8 cellular contexts compared by ENCODE assay signal in the genomic region with DNA sequence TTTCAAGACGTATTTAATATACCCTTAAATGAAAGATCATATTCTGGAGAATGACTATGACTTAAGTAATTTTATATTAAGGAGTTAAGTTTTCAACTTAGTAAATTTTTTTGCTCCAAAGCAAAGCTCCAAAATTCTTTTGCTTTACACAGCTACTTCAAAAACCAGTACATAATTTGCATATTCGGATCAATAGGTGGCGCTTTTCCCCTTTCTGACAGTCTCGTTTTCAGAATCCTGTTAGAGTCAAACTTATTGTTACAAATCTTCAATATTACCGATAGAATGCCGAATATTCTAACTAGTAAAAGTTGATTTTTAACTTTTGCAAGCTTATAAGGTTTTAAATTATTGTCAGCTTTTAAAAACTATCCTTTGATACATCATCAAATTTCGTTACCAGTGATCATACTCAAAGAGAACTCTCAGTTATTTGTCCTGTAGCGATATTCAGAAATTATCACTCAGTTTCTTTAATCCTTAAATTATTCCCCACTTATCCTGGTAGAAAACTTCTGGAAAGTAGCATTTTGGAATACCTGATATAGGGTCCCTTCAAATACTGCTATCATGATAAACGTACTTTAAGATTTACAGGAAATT.
DNase-seq lines count a peak whose midpoint lies in the region; ATAC-seq, FAIRE-seq and TF ChIP-seq lines count a peak whose summit lies in the region.

No MANE protein-coding gene starts in this region.

- BruUV-seq in MCF 10A (replicated peaks; lab: Mats Ljungman, UMichigan): no TSS peak
- no TSS peak for BruUV-seq in GM12878 (replicated peaks; lab: Mats Ljungman, UMichigan)

- no peaks in the 10 kb centered on the region for H3K27me3 ChIP-seq in breast epithelium
- no peaks in the 10 kb centered on the region for H3K27me3 ChIP-seq in GM12878 (replicated peaks in 1 of 2; ENCODE audit: control insufficient read depth in 2 of 2, insufficient read depth in 2 of 2, low read length in 1 of 2)
- no peaks in the 10 kb centered on the region for H3K27me3 ChIP-seq in aorta (ENCODE audit: control insufficient read depth in 1 of 2, insufficient read depth in 2 of 2, low read length in 1 of 2)

- no peaks in the 10 kb centered on the region for H3K36me3 ChIP-seq in breast epithelium
- no peaks in the 10 kb centered on the region for H3K36me3 ChIP-seq in GM12878 (ENCODE audit: control insufficient read depth in 2 of 2, insufficient read depth in 2 of 2, low read length in 1 of 2)
- H3K36me3 ChIP-seq in aorta (ENCODE audit: control insufficient read depth in 1 of 2, insufficient read depth in 2 of 2, low read length in 1 of 2): no peaks in the 10 kb centered on the region

- no peaks in the 10 kb centered on the region for H3K79me2 ChIP-seq in GM12878 (ENCODE audit: control insufficient read depth, insufficient read depth, low read length)

- SMC1A ChIA-PET in GM12878 (lab: Charles Lee; ENCODE audit: uncharacterized antibody, unreplicated experiment): interaction anchor here (1.7 kb wide), 1 partner anchor 179 kb away, joined by 4 read pairs; no protein-coding TSS in a partner anchor

- no peak overlapping the region for H3K9ac ChIP-seq in GM12878 (ENCODE audit: control insufficient read depth, insufficient read depth, low read length)

- peaks cover 69% of the 10 kb centered on the region for H3K27me3 Mint-ChIP-seq in MCF 10A (ENCODE audit: insufficient read depth, unreplicated experiment)
- no peaks in the 10 kb centered on the region for H3K27me3 Mint-ChIP-seq in mesothelial cell of epicardium (ENCODE audit: low read depth)

- peak; percentile 71 for TF ChIP-seq RAD21 in GM12878 (IDR thresholded peaks at IDR 0.05; ENCODE audit: insufficient read depth, low read depth, low read length)

- CTCF ChIA-PET in MCF 10A (lab: Yijun Ruan, JAX): interaction anchor here (0.6 to 1.1 kb wide), 4 partner anchors 15 to 1736 kb away, joined by 3 to 7 read pairs (median 4); no protein-coding TSS in a partner anchor
- CTCF ChIA-PET in GM12878 (lab: Yijun Ruan, JAX): interaction anchor here (0.7 to 1.7 kb wide), 12 partner anchors 11 to 1019 kb away, joined by 3 to 9 read pairs (median 4); no protein-coding TSS in a partner anchor

- H3K4me1 Mint-ChIP-seq in MCF 10A (ENCODE audit: insufficient read depth, unreplicated experiment) (no peaks in the 10 kb centered on the region), mesothelial cell of epicardium (peaks cover 19% of the 10 kb centered on the region)

- TF ChIP-seq CTCF in MCF 10A (IDR thresholded peaks at IDR 0.05; ENCODE audit: unreplicated experiment): peak; percentile 56
- peak in 1 of 3 donors; percentile 24 for TF ChIP-seq CTCF in breast epithelium (IDR thresholded peaks at IDR 0.05)
- peak; percentile 42 to 58 (median 53); a peak in 5 of 6 replicates for TF ChIP-seq CTCF in GM12878 (IDR thresholded peaks at IDR 0.05 in 2 of 3, conservative IDR thresholded peaks at IDR 0.05 in 1 of 3; ENCODE audit: control insufficient read depth in 2 of 3, extremely low read depth in 1 of 3, insufficient read depth in 1 of 3, low read depth in 3 of 3, low read length in 3 of 3)
- peak; percentile 72 for TF ChIP-seq CTCF in mesothelial cell of epicardium (IDR thresholded peaks at IDR 0.05; ENCODE audit: unreplicated experiment)

- H3K4me1 ChIP-seq in breast epithelium: no peaks in the 10 kb centered on the region
- H3K4me1 ChIP-seq in GM12878 (ENCODE audit: control insufficient read depth, insufficient read depth, low read length): no peaks in the 10 kb centered on the region
- no peaks in the 10 kb centered on the region for H3K4me1 ChIP-seq in aorta (ENCODE audit: control insufficient read depth in 1 of 2, insufficient read depth in 2 of 2, low read length in 2 of 2)

- H3K27ac ChIP-seq in breast epithelium (no peak overlapping the region), GM12878 (ENCODE audit: control insufficient read depth, insufficient read depth) (no peak overlapping the region), aorta (ENCODE audit: low read depth in 1 of 2, low read length in 2 of 2) (no peak overlapping the region)

- no peak for TF ChIP-seq EP300 in GM12878 (IDR thresholded peaks at IDR 0.05; ENCODE audit: borderline replicate concordance in 1 of 2, control insufficient read depth in 1 of 2, low read depth in 2 of 2, low read length in 2 of 2)

- FAIRE-seq in GM12878 (lab: Jason Lieb, UNC): no peak

- H3K9me3 Mint-ChIP-seq in MCF 10A (ENCODE audit: unreplicated experiment): no peaks in the 10 kb centered on the region
- no peaks in the 10 kb centered on the region for H3K9me3 Mint-ChIP-seq in mesothelial cell of epicardium

- RAD21 ChIA-PET in GM12878 (lab: Charles Lee; ENCODE audit: unreplicated experiment): interaction anchor here (0.7 to 1.0 kb wide), 3 partner anchors 57 to 1019 kb away, joined by 3 to 4 read pairs (median 3); no protein-coding TSS in a partner anchor

- H3K36me3 Mint-ChIP-seq in MCF 10A (ENCODE audit: insufficient read depth, unreplicated experiment): no peaks in the 10 kb centered on the region
- no peaks in the 10 kb centered on the region for H3K36me3 Mint-ChIP-seq in mesothelial cell of epicardium

- no peaks in the 10 kb centered on the region for H3K9me3 ChIP-seq in breast epithelium
- no peaks in the 10 kb centered on the region for H3K9me3 ChIP-seq in GM12878 (replicated peaks; ENCODE audit: control insufficient read depth, insufficient read depth, low read length)
- no peaks in the 10 kb centered on the region for H3K9me3 ChIP-seq in aorta (ENCODE audit: control insufficient read depth, low read length)

- H3K4me2 ChIP-seq in GM12878 (ENCODE audit: control insufficient read depth, insufficient read depth): no peak overlapping the region

- no peak overlapping the region for H2AFZ ChIP-seq in GM12878 (ENCODE audit: control insufficient read depth, low read depth, low read length)

- intact Hi-C loops in MCF 10A (cut with micrococcal nuclease) (loop anchor here (2.0 to 5.0 kb wide), 3 partner anchors 258 to 1736 kb away; no protein-coding TSS in a partner anchor), breast epithelium (cut with DNase I; ENCODE audit: low total_unique reads) (no loop called here), GM12878 (cut with micrococcal nuclease; ENCODE audit: unreplicated experiment) (loop anchor here (5.0 kb wide), 1 partner anchor 339 kb away; no protein-coding TSS in a partner anchor), aorta (cut with DNase I) (no loop called here)

- peak; percentile 58 for ATAC-seq in GM12878
- no peak for ATAC-seq in aorta (ENCODE audit: low FRiP score)

- peak; percentile 47 for DNase-seq in MCF 10A (ENCODE audit: unreplicated experiment)
- no peak for DNase-seq in breast epithelium (ENCODE audit: low spot score in 2 of 2)
- peak; percentile 9 for DNase-seq in NCI-H1105 treated with DMSO at 0.1 percent for 48 hours (lab: John Stamatoyannopoulos, UW)
- DNase-seq in GM12878 (ENCODE audit: low read depth, low spot score): peak; percentile 3
- no peak for DNase-seq in mesothelial cell of epicardium (ENCODE audit: low spot score in 2 of 2, unreplicated experiment in 2 of 2)
- no peak for DNase-seq in stimulated activated CD4-positive, alpha-beta T cell treated with anti-CD3 and anti-CD28 coated beads, Interleukin-4, amount 100 ng/mL, for 4 hours
- no peak for DNase-seq in aorta
- no peak for DNase-seq in activated CD8-positive, alpha-beta memory T cell treated with anti-CD3 and anti-CD28 coated beads for 24 hours

- POLR2A ChIA-PET in MCF 10A (lab: Yijun Ruan, JAX) (no interaction called here), GM12878 (lab: Charles Lee) (no interaction called here)

- no peak for TF ChIP-seq POLR2A in breast epithelium (IDR thresholded peaks at IDR 0.05)
- no peak for TF ChIP-seq POLR2A in GM12878 (IDR thresholded peaks at IDR 0.05; ENCODE audit: low read depth, low read length)

- H3K4me3 ChIP-seq in breast epithelium (no peak overlapping the region), GM12878 (no peak overlapping the region), aorta (ENCODE audit: low read length in 2 of 2) (no peak overlapping the region)

- H4K20me1 ChIP-seq in GM12878 (ENCODE audit: control insufficient read depth, insufficient read depth): no peaks in the 10 kb centered on the region

- in situ Hi-C loops in GM12878 (cut with MboI): no loop called here

- H3K27ac Mint-ChIP-seq in MCF 10A (ENCODE audit: low read depth, unreplicated experiment): no peak overlapping the region
- no peak overlapping the region for H3K27ac Mint-ChIP-seq in mesothelial cell of epicardium

- WGBS in GM12878 (ENCODE audit: insufficient coverage, insufficient replicate concordance, low lambda C conversion rate, missing lambda C conversion rate): 23% methylated on average over 9 of the region's 9 CpGs
- WGBS in aorta, 2 donors: 33 to 35% methylated on average over 9 of the region's 9 CpGs

- H3K4me3 Mint-ChIP-seq in MCF 10A (ENCODE audit: unreplicated experiment) (no peak overlapping the region), mesothelial cell of epicardium (no peak overlapping the region)

TF ChIP-seq in GM12878, 131 proteins besides CTCF, POLR2A, EP300 and RAD21:
- TF ChIP-seq POU2F2 (IDR thresholded peaks at IDR 0.05; ENCODE audit: borderline replicate concordance, low read depth, low read length): peak; percentile 37; the same call in 1 of the 3 replicates
- TF ChIP-seq FOXM1 (IDR thresholded peaks at IDR 0.05; ENCODE audit: low read depth, low read length): no peak
- peak; percentile 39; the same call in 1 of the 2 replicates for TF ChIP-seq SMC3 (IDR thresholded peaks at IDR 0.05; ENCODE audit: borderline replicate concordance, low read length)
- TF ChIP-seq, protein P1, sequence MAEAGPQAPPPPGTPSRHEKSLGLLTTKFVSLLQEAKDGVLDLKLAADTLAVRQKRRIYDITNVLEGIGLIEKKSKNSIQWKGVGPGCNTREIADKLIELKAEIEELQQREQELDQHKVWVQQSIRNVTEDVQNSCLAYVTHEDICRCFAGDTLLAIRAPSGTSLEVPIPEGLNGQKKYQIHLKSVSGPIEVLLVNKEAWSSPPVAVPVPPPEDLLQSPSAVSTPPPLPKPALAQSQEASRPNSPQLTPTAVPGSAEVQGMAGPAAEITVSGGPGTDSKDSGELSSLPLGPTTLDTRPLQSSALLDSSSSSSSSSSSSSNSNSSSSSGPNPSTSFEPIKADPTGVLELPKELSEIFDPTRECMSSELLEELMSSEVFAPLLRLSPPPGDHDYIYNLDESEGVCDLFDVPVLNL (IDR thresholded peaks at IDR 0.05; ENCODE audit: low read depth, low read length): no peak
TF ChIP-seq in GM12878: peak in this region for 2.

Comparison
In these comparisons a context has a peak if more than half of its experiments do, and no peak if none do; other contexts are left out.
1. DNase-seq: peak in MCF 10A (single experiment), NCI-H1105 treated with DMSO at 0.1 percent for 48 hours (single experiment) and GM12878 (single experiment); none in breast epithelium (0 of 2), mesothelial cell of epicardium (0 of 2), stimulated activated CD4-positive, alpha-beta T cell treated with anti-CD3 and anti-CD28 coated beads, Interleukin-4, amount 100 ng/mL, for 4 hours (0 of 2), aorta (0 of 2) and activated CD8-positive, alpha-beta memory T cell treated with anti-CD3 and anti-CD28 coated beads for 24 hours (single experiment).
2. intact Hi-C loops: an anchor here in MCF 10A (2.0 to 5.0 kb wide) and GM12878 (5.0 kb wide); none called in breast epithelium and aorta.